In genomic region chr7:148702876-148703670, GRCh38 we compare ENCODE assay signal across 17 cellular contexts. TPM values are rescaled to one million over a fixed set of nuclear protein-coding genes. Genes with fewer than 3 reads are reported as not detected.
DNase-seq lines count a peak whose midpoint lies in the region; ATAC-seq and TF ChIP-seq lines count a peak whose summit lies in the region.
"Had no signal": no experiment of that assay in that cellular context is flagged by ENCODE, and none has a peak within 500 bp of the region (broad histone marks: within the 10 kb centered on the region; RNA-seq: fewer than 3 reads in every experiment).

No MANE protein-coding gene starts in this region.

- H3K27me3 Mint-ChIP-seq in CD4-positive, CD25-positive, alpha-beta regulatory T cell, result no peaks in the 10 kb centered on the region
- H3K27me3 Mint-ChIP-seq in H9 (ENCODE audit: low read depth), result no peaks in the 10 kb centered on the region
- H3K27me3 Mint-ChIP-seq in activated naive CD8-positive, alpha-beta T cell treated with anti-CD3 and anti-CD28 coated beads, Interleukin-2, amount 50 U/mL, for 24 hours, result no peaks in the 10 kb centered on the region
- H3K27me3 Mint-ChIP-seq: B cell had no signal

- TF ChIP-seq CTCF in H9 (conservative IDR thresholded peaks at IDR 0.05) (peak; percentile 30; the same call in 2 of the 3 replicates), BE2C (IDR thresholded peaks at IDR 0.05; ENCODE audit: low read depth, low read length) (no peak)

- no peak overlapping the region for H3K4me2 ChIP-seq in H9 (ENCODE audit: insufficient read depth, insufficient read length, low read length)

- no peaks in the 10 kb centered on the region for H3K23me2 ChIP-seq in H9 (ENCODE audit: insufficient read length, low read depth, low read length, poor library complexity, severe bottlenecking)

- H4K8ac ChIP-seq in H9 (replicated peaks; ENCODE audit: insufficient read length, low read depth, low read length), result no peak overlapping the region

- H4K20me1 ChIP-seq in H9 (ENCODE audit: control insufficient read depth, insufficient read depth, insufficient read length), result no peaks in the 10 kb centered on the region

- H2BK5ac ChIP-seq in H9 (ENCODE audit: insufficient read length, low read length), result no peak overlapping the region

- H3K4me3 Mint-ChIP-seq in CD4-positive, CD25-positive, alpha-beta regulatory T cell, result peak overlapping the region in 3 of 4 donors; percentile 4 to 61 (median 38)
- no peak overlapping the region; a peak in 1 of 5 replicates for H3K4me3 Mint-ChIP-seq in H9
- H3K4me3 Mint-ChIP-seq in activated naive CD8-positive, alpha-beta T cell treated with anti-CD3 and anti-CD28 coated beads, Interleukin-2, amount 50 U/mL, for 24 hours, result peak overlapping the region; percentile 1
- H3K4me3 Mint-ChIP-seq: B cell, natural killer cell had no signal

- no peak overlapping the region for H2BK20ac ChIP-seq in H9 (ENCODE audit: low read depth, low read length, poor library complexity, severe bottlenecking)

- no peak overlapping the region for H2BK120ac ChIP-seq in H9 (ENCODE audit: low read depth, low read length, poor library complexity, severe bottlenecking)

- no peaks in the 10 kb centered on the region for H3K36me3 ChIP-seq in CD4-positive, CD25-positive, alpha-beta regulatory T cell (ENCODE audit: control insufficient read depth, insufficient read depth, low read length)
- H3K36me3 ChIP-seq in BE2C, result peaks cover 7% of the 10 kb centered on the region
- H3K36me3 ChIP-seq: heart right ventricle, uterus had no signal

- peaks cover 41 to 76% (median 64%) of the 10 kb centered on the region in 4 donors for H3K4me1 Mint-ChIP-seq in CD4-positive, CD25-positive, alpha-beta regulatory T cell
- H3K4me1 Mint-ChIP-seq in H9, result peaks cover 64 to 72% of the 10 kb centered on the region in 2 experiments
- peaks cover 71% of the 10 kb centered on the region for H3K4me1 Mint-ChIP-seq in activated naive CD8-positive, alpha-beta T cell treated with anti-CD3 and anti-CD28 coated beads, Interleukin-2, amount 50 U/mL, for 24 hours

- H2BK12ac ChIP-seq in H9 (ENCODE audit: insufficient read length, low read depth, low read length), result no peak overlapping the region

- H3K9me3 ChIP-seq in CD4-positive, CD25-positive, alpha-beta regulatory T cell (ENCODE audit: control insufficient read depth in 2 of 2, low read length in 2 of 2), result no peaks in the 10 kb centered on the region
- H3K9me3 ChIP-seq in H9 (ENCODE audit: control insufficient read depth, low read depth, low read length) (no peaks in the 10 kb centered on the region), BE2C (no peaks in the 10 kb centered on the region)
- H3K9me3 ChIP-seq: body of pancreas, heart right ventricle, uterus had no signal

- no peak overlapping the region for H3K9ac ChIP-seq in H9 (ENCODE audit: extremely low read depth, insufficient read length, low read length)

- no peaks in the 10 kb centered on the region for H3K36me3 Mint-ChIP-seq in CD4-positive, CD25-positive, alpha-beta regulatory T cell
- no peaks in the 10 kb centered on the region; a peak in 1 of 7 replicates for H3K36me3 Mint-ChIP-seq in H9 (ENCODE audit: insufficient read depth in 1 of 3, low read depth in 3 of 3)
- H3K36me3 Mint-ChIP-seq in activated naive CD8-positive, alpha-beta T cell treated with anti-CD3 and anti-CD28 coated beads, Interleukin-2, amount 50 U/mL, for 24 hours (ENCODE audit: low read depth), result peaks cover 22% of the 10 kb centered on the region
- H3K36me3 Mint-ChIP-seq: natural killer cell had no signal

- H3K27me3 ChIP-seq in CD4-positive, CD25-positive, alpha-beta regulatory T cell (ENCODE audit: control insufficient read depth, insufficient read depth, low read length), result no peaks in the 10 kb centered on the region
- H3K27me3 ChIP-seq in H9 (ENCODE audit: insufficient read depth, low read length), result no peaks in the 10 kb centered on the region
- H3K27me3 ChIP-seq in BE2C, result peaks cover 4% of the 10 kb centered on the region
- H3K27me3 ChIP-seq: body of pancreas, heart right ventricle, uterus had no signal

- no peak overlapping the region for H4K91ac ChIP-seq in H9 (ENCODE audit: insufficient read length, low read depth, low read length)

- no peak for ATAC-seq in CD4-positive, CD25-positive, alpha-beta regulatory T cell (ENCODE audit: low read depth in 2 of 2)
- no peak for ATAC-seq in activated naive CD8-positive, alpha-beta T cell treated with anti-CD3 and anti-CD28 coated beads, Interleukin-2, amount 50 U/mL, for 24 hours
- ATAC-seq in GM18868 (IDR thresholded peaks at IDR 0.05; ENCODE audit: unreplicated experiment), result no peak
- ATAC-seq: body of pancreas, heart right ventricle, left lobe of liver, natural killer cell, right cardiac atrium had no signal

- H2AK5ac ChIP-seq in H9 (ENCODE audit: insufficient read length, low read length), result no peak overlapping the region

- no peak overlapping the region for H3K4ac ChIP-seq in H9 (ENCODE audit: low read depth, low read length)

- H3K9me3 Mint-ChIP-seq in CD4-positive, CD25-positive, alpha-beta regulatory T cell, result no peaks in the 10 kb centered on the region
- H3K9me3 Mint-ChIP-seq in H9, result no peaks in the 10 kb centered on the region; a peak in 1 of 5 replicates
- no peaks in the 10 kb centered on the region for H3K9me3 Mint-ChIP-seq in activated naive CD8-positive, alpha-beta T cell treated with anti-CD3 and anti-CD28 coated beads, Interleukin-2, amount 50 U/mL, for 24 hours
- H3K9me3 Mint-ChIP-seq: natural killer cell had no signal

- H2AFZ ChIP-seq in H9 (ENCODE audit: low read length), result no peak overlapping the region

- no peak overlapping the region for H3T11ph ChIP-seq in H9 (ENCODE audit: low read length)

- H4K5ac ChIP-seq in H9 (ENCODE audit: insufficient read length, low read depth, low read length), result no peak overlapping the region

- DNase-seq in CD4-positive, CD25-positive, alpha-beta regulatory T cell, result no peak
- DNase-seq in H9, result no peak
- no peak for DNase-seq in activated naive CD8-positive, alpha-beta T cell treated with anti-CD3 and anti-CD28 coated beads, Interleukin-2, amount 50 U/mL, for 24 hours
- peak; percentile 26 for DNase-seq in globus pallidus (ENCODE audit: low spot score)
- no peak for DNase-seq in NCI-H226
- DNase-seq in C1 segment of cervical spinal cord (lab: John Stamatoyannopoulos, UW), result no peak
- DNase-seq in BE2C, result no peak
- DNase-seq: body of pancreas, heart right ventricle, natural killer cell, right cardiac atrium, SW 1271, uterus had no signal

- WGBS in H9 (ENCODE audit: extremely low coverage, insufficient read length, low lambda C conversion rate), result no CpG with 5 or more reads among the region's 11 CpGs

- no peak overlapping the region for H2BK15ac ChIP-seq in H9 (ENCODE audit: low read depth, low read length)

- peaks cover 44% of the 10 kb centered on the region for H3K4me1 ChIP-seq in CD4-positive, CD25-positive, alpha-beta regulatory T cell (ENCODE audit: control insufficient read depth, insufficient read depth, low read length, poor library complexity, severe bottlenecking)
- peaks cover 17% of the 10 kb centered on the region for H3K4me1 ChIP-seq in H9 (ENCODE audit: insufficient read depth, low read length)
- peaks cover 5% of the 10 kb centered on the region for H3K4me1 ChIP-seq in BE2C

- no peak overlapping the region for H3K56ac ChIP-seq in H9 (ENCODE audit: insufficient read length, low read depth, low read length)

- no peaks in the 10 kb centered on the region for H3K79me1 ChIP-seq in H9 (ENCODE audit: insufficient read depth, low read depth, low read length, poor library complexity, severe bottlenecking)

- H3K4me3 ChIP-seq in CD4-positive, CD25-positive, alpha-beta regulatory T cell (ENCODE audit: low read depth, low read length), result peak overlapping the region; percentile 41
- no peak overlapping the region for H3K4me3 ChIP-seq in BE2C (ENCODE audit: low read depth, low read length)
- H3K4me3 ChIP-seq: body of pancreas, heart right ventricle, uterus had no signal

- H3K18ac ChIP-seq in H9 (ENCODE audit: insufficient read length, low read depth, low read length), result no peak overlapping the region

- no peak overlapping the region for H3K23ac ChIP-seq in H9 (ENCODE audit: insufficient read length, low read depth, low read length)

- peaks cover 54% of the 10 kb centered on the region for H3K79me2 ChIP-seq in H9 (ENCODE audit: insufficient read depth, low read length)

- no peak overlapping the region for H3K14ac ChIP-seq in H9 (ENCODE audit: insufficient read depth, low read length)

- peak overlapping the region in 2 of 3 donors; percentile 11 to 46 for H3K27ac Mint-ChIP-seq in CD4-positive, CD25-positive, alpha-beta regulatory T cell
- peak overlapping the region in 2 of 3 experiments; percentile 29 to 70; a peak in 2 of 7 replicates for H3K27ac Mint-ChIP-seq in H9
- no peak overlapping the region for H3K27ac Mint-ChIP-seq in activated naive CD8-positive, alpha-beta T cell treated with anti-CD3 and anti-CD28 coated beads, Interleukin-2, amount 50 U/mL, for 24 hours
- H3K27ac Mint-ChIP-seq: B cell, natural killer cell had no signal

- H3K27ac ChIP-seq in CD4-positive, CD25-positive, alpha-beta regulatory T cell (ENCODE audit: insufficient read depth, low read length, poor library complexity, severe bottlenecking), result no peak overlapping the region
- no peak overlapping the region for H3K27ac ChIP-seq in H9 (ENCODE audit: insufficient read length, low read depth, low read length)
- H3K27ac ChIP-seq: body of pancreas, heart right ventricle, HL-60, uterus had no signal

RNA-seq across cellular contexts. Expression of gene CUL1, which starts 4.4 kb away (rescaled TPM):
- 41.4 TPM for total RNA-seq in CD4-positive, CD25-positive, alpha-beta regulatory T cell
- 10 to 100 TPM; 44.5 to 56.9 (median 48.0) TPM for polyA plus RNA-seq in CD4-positive, CD25-positive, alpha-beta regulatory T cell
- 70.7 and 72.3 TPM in 2 replicates for total RNA-seq in H9 (2021)
- 31.4 TPM for polyA plus RNA-seq in BE2C (2012; ENCODE audit: insufficient read depth, insufficient read length, low read depth)

Comparison
In these comparisons a context has a peak if more than half of its experiments do, and no peak if none do; other contexts are left out.
1. H3K4me3 Mint-ChIP-seq: peak in CD4-positive, CD25-positive, alpha-beta regulatory T cell (3 of 4) and activated naive CD8-positive, alpha-beta T cell treated with anti-CD3 and anti-CD28 coated beads, Interleukin-2, amount 50 U/mL, for 24 hours (single experiment); none in H9 (0 of 2).